Comparison of ENCODE assay signal across 18 cellular contexts in genomic region chr9:90344013-90344412, GRCh38.
A peak's percentile ranks its signal among the peaks of the same experiment; 100 is the strongest.
DNase-seq lines count a peak whose midpoint lies in the region; ATAC-seq, FAIRE-seq and TF ChIP-seq lines count a peak whose summit lies in the region.
"Had no signal": no experiment of that assay in that cellular context is flagged by ENCODE, and none has a peak within 500 bp of the region (broad histone marks: within the 10 kb centered on the region; RNA-seq: fewer than 3 reads in every experiment).

No MANE protein-coding gene starts in this region.

- peak; percentile 27 for DNase-seq in A172 (ENCODE audit: low spot score)
- peak; percentile 18 for DNase-seq in HCEC 1CT
- peak; percentile 46 for DNase-seq in astrocyte of the spinal cord (ENCODE audit: low read depth, low spot score)
- DNase-seq in keratinocyte (ENCODE audit: low read depth, low spot score): peak; percentile 75
- DNase-seq in T-helper 2 cell: no peak
- DNase-seq in GM23338 (ENCODE audit: low spot score): no peak
- DNase-seq in activated CD4-positive, alpha-beta memory T cell treated with anti-CD3 and anti-CD28 coated beads, Interleukin-2, amount 10 ng/mL, durations not matched to agents 7 days and 5 days: no peak
- DNase-seq: activated T-cell treated with anti-CD3 and anti-CD28 coated beads, Interleukin-2, amount 50 U/mL, for 4 hours; MG63; NCI-H2171; stimulated activated CD4-positive, alpha-beta T cell treated with anti-CD3 and anti-CD28 coated beads, Interleukin-2, amount 100 ng/mL, for 24 hours; testis had no signal

- no peaks in the 10 kb centered on the region for H3K9me1 ChIP-seq in keratinocyte (ENCODE audit: control insufficient read depth, extremely low read depth, insufficient read depth, low read length)

- H3K4me3 Mint-ChIP-seq in GM23338: no peak overlapping the region
- H3K4me3 Mint-ChIP-seq in activated CD4-positive, alpha-beta memory T cell treated with anti-CD3 and anti-CD28 coated beads, Interleukin-2, amount 10 ng/mL, durations not matched to agents 7 days and 5 days: no peak overlapping the region
- H3K4me3 Mint-ChIP-seq: activated T-cell treated with anti-CD3 and anti-CD28 coated beads, Interleukin-2, amount 50 U/mL, for 4 hours had no signal

- no peaks in the 10 kb centered on the region for H4K20me1 ChIP-seq in keratinocyte (ENCODE audit: control insufficient read depth, extremely low read depth, insufficient read depth, low read length)
- no peaks in the 10 kb centered on the region for H4K20me1 ChIP-seq in GM23338 (replicated peaks; ENCODE audit: insufficient read depth)

- FAIRE-seq in keratinocyte (lab: Jason Lieb, UNC): peak; percentile 97
- FAIRE-seq: D721Med had no signal

- H3K9me2 ChIP-seq in GM23338 (ENCODE audit: insufficient read depth): peaks cover 8% of the 10 kb centered on the region

- H3K27me3 Mint-ChIP-seq in GM23338 (ENCODE audit: insufficient read depth, low read depth, poor library complexity): no peaks in the 10 kb centered on the region
- peaks cover 13% of the 10 kb centered on the region for H3K27me3 Mint-ChIP-seq in activated CD4-positive, alpha-beta memory T cell treated with anti-CD3 and anti-CD28 coated beads, Interleukin-2, amount 10 ng/mL, durations not matched to agents 7 days and 5 days

- H3K4me1 ChIP-seq in keratinocyte (ENCODE audit: control insufficient read depth, extremely low read depth, insufficient read depth, low read length): peaks cover 30% of the 10 kb centered on the region
- H3K4me1 ChIP-seq in GM23338 (ENCODE audit: insufficient read depth): no peaks in the 10 kb centered on the region
- H3K4me1 ChIP-seq: right atrium auricular region, SJSA1, testis had no signal

- no peak overlapping the region for H3K4me3 ChIP-seq in astrocyte of the spinal cord (ENCODE audit: low read depth, low read length)
- no peak overlapping the region for H3K4me3 ChIP-seq in keratinocyte (ENCODE audit: control insufficient read depth in 2 of 3, extremely low read depth in 1 of 3, insufficient read depth in 2 of 3, low read depth in 1 of 3, low read length in 3 of 3)
- H3K4me3 ChIP-seq in GM23338: no peak overlapping the region
- H3K4me3 ChIP-seq: hepatocyte, MG63, right atrium auricular region, SJSA1, testis had no signal

- H3F3A ChIP-seq in GM23338 (replicated peaks; ENCODE audit: low read depth): no peaks in the 10 kb centered on the region

- no peaks in the 10 kb centered on the region for H3K36me3 Mint-ChIP-seq in GM23338 (ENCODE audit: low read depth)
- no peaks in the 10 kb centered on the region for H3K36me3 Mint-ChIP-seq in activated CD4-positive, alpha-beta memory T cell treated with anti-CD3 and anti-CD28 coated beads, Interleukin-2, amount 10 ng/mL, durations not matched to agents 7 days and 5 days (ENCODE audit: low read depth)

- dilution Hi-C loops in keratinocyte (cut with MboI; ENCODE audit: extremely low pct_ligation_motif_present, low sequenced_read_pairs): no loop called here

- CTCF ChIA-PET in activated CD4-positive, alpha-beta memory T cell treated with anti-CD3 and anti-CD28 coated beads, Interleukin-2, amount 10 ng/mL, durations not matched to agents 7 days and 5 days (lab: Charles Lee): no interaction called here

- ATAC-seq in HG02763 (IDR thresholded peaks at IDR 0.05; ENCODE audit: unreplicated experiment) (no peak), GM23338 (no peak; the same call in 1 of the 3 replicates)
- ATAC-seq: activated T-cell treated with anti-CD3 and anti-CD28 coated beads, Interleukin-2, amount 50 U/mL, for 4 hours; left lobe of liver had no signal

- H3K9ac ChIP-seq in keratinocyte (ENCODE audit: control insufficient read depth, extremely low read depth, insufficient read depth, low read length): no peak overlapping the region

- H3K9me3 Mint-ChIP-seq in GM23338: no peaks in the 10 kb centered on the region
- H3K9me3 Mint-ChIP-seq in activated CD4-positive, alpha-beta memory T cell treated with anti-CD3 and anti-CD28 coated beads, Interleukin-2, amount 10 ng/mL, durations not matched to agents 7 days and 5 days: no peaks in the 10 kb centered on the region
- H3K9me3 Mint-ChIP-seq: activated T-cell treated with anti-CD3 and anti-CD28 coated beads, Interleukin-2, amount 50 U/mL, for 4 hours had no signal

- POLR2A ChIA-PET in activated CD4-positive, alpha-beta memory T cell treated with anti-CD3 and anti-CD28 coated beads, Interleukin-2, amount 10 ng/mL, durations not matched to agents 7 days and 5 days (lab: Charles Lee): no interaction called here

- no peaks in the 10 kb centered on the region for H3K9me3 ChIP-seq in keratinocyte (ENCODE audit: control insufficient read depth, low read depth, low read length)
- H3K9me3 ChIP-seq: MG63, right atrium auricular region, SJSA1, testis had no signal

- H3K79me2 ChIP-seq in keratinocyte (ENCODE audit: control insufficient read depth, insufficient read depth, low read length) (no peaks in the 10 kb centered on the region), GM23338 (replicated peaks; ENCODE audit: insufficient read depth) (no peaks in the 10 kb centered on the region)
- H3K79me2 ChIP-seq: hepatocyte had no signal

- TF ChIP-seq CTCF in astrocyte of the spinal cord (IDR thresholded peaks at IDR 0.05; ENCODE audit: low read depth, low read length) (no peak), keratinocyte (optimal IDR thresholded peaks at IDR 0.05 in 1 of 3, IDR thresholded peaks at IDR 0.05 in 1 of 3, conservative IDR thresholded peaks at IDR 0.05 in 1 of 3; ENCODE audit: extremely low read depth in 1 of 3, insufficient read depth in 2 of 3, low read length in 3 of 3) (no peak), GM23338 (conservative IDR thresholded peaks at IDR 0.05; ENCODE audit: low read depth in 2 of 2) (no peak)

- H3K36me3 ChIP-seq in keratinocyte (ENCODE audit: control insufficient read depth in 2 of 2, extremely low read depth in 1 of 2, insufficient read depth in 2 of 2, low read length in 2 of 2) (no peaks in the 10 kb centered on the region), GM23338 (ENCODE audit: insufficient read depth) (no peaks in the 10 kb centered on the region)
- H3K36me3 ChIP-seq: MG63, right atrium auricular region, SJSA1 had no signal

- peaks cover 17% of the 10 kb centered on the region for H3K4me1 Mint-ChIP-seq in GM23338
- H3K4me1 Mint-ChIP-seq in activated CD4-positive, alpha-beta memory T cell treated with anti-CD3 and anti-CD28 coated beads, Interleukin-2, amount 10 ng/mL, durations not matched to agents 7 days and 5 days: no peaks in the 10 kb centered on the region

- in situ Hi-C loops in astrocyte of the spinal cord (cut with HindIII; ENCODE audit: low sequenced_read_pairs): no loop called here

- H3K27me3 ChIP-seq in keratinocyte (ENCODE audit: control insufficient read depth, extremely low read depth, insufficient read depth, low read length) (no peaks in the 10 kb centered on the region), GM23338 (ENCODE audit: insufficient read depth) (no peaks in the 10 kb centered on the region)
- H3K27me3 ChIP-seq: hepatocyte, MG63, right atrium auricular region, SJSA1, testis had no signal

- H2AFZ ChIP-seq in keratinocyte (ENCODE audit: control insufficient read depth, low read length) (no peak overlapping the region), GM23338 (no peak overlapping the region)
- H2AFZ ChIP-seq: hepatocyte had no signal

- no peak overlapping the region for H3K27ac Mint-ChIP-seq in GM23338
- no peak overlapping the region for H3K27ac Mint-ChIP-seq in activated CD4-positive, alpha-beta memory T cell treated with anti-CD3 and anti-CD28 coated beads, Interleukin-2, amount 10 ng/mL, durations not matched to agents 7 days and 5 days

- peak overlapping the region; percentile 56 for H3K27ac ChIP-seq in keratinocyte (ENCODE audit: control insufficient read depth, insufficient read depth, low read length)
- H3K27ac ChIP-seq in GM23338 (ENCODE audit: low read depth): no peak overlapping the region
- H3K27ac ChIP-seq: hepatocyte, right atrium auricular region, SJSA1, testis had no signal

- H3K4me2 ChIP-seq in keratinocyte (ENCODE audit: control insufficient read depth, extremely low read depth, insufficient read depth, low read depth, low read length) (peak overlapping the region; percentile 65), GM23338 (no peak overlapping the region)
- H3K4me2 ChIP-seq: hepatocyte had no signal

TF ChIP-seq in GM23338, 12 proteins besides CTCF, POLR2A, EP300 and RAD21 (continues in another document):
- TF ChIP-seq NANOG (IDR thresholded peaks at IDR 0.05; ENCODE audit: borderline replicate concordance): no peak

Comparison
In these comparisons a context has a peak if more than half of its experiments do, and no peak if none do; other contexts are left out.
1. DNase-seq: peak in A172 (single experiment), HCEC 1CT (single experiment), astrocyte of the spinal cord (single experiment) and keratinocyte (single experiment); none in T-helper 2 cell (0 of 5), GM23338 (single experiment) and activated CD4-positive, alpha-beta memory T cell treated with anti-CD3 and anti-CD28 coated beads, Interleukin-2, amount 10 ng/mL, durations not matched to agents 7 days and 5 days (single experiment).